ENCODE assay signal across 21 cellular contexts in the genomic region with DNA sequence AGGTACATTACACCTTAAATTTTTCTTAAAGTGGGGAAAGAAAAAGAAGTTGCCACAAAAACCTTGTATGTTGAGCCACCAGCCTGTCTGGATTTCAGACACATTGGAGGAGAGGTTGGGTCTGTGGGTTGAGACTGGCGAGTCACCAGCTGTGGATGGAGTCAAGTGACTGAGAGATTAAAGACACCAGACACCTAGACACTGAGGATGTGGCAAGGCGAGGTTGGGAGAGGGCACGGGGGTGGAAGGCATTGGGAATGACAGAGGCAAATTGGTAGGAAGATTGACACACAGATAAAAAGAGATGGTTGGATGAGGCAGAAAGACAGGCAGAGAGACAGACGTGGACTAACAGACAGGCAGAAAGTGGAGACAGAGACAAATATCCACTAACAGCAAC. TPM values are rescaled to one million over a fixed set of nuclear protein-coding genes. Genes with fewer than 3 reads are reported as not detected.
"Had no signal": no experiment of that assay in that cellular context is flagged by ENCODE, and none has a peak within 500 bp of the region (broad histone marks: within the 10 kb centered on the region; RNA-seq: fewer than 3 reads in every experiment).

No MANE protein-coding gene starts in this region.

- ATAC-seq: activated CD4-positive, CD25-positive, alpha-beta regulatory T cell treated with anti-CD3 and anti-CD28 coated beads, Interleukin-2, amount 50 U/mL, for 24 hours; activated CD8-positive, alpha-beta T cell treated with anti-CD3 and anti-CD28 coated beads, Interleukin-2, amount 10 ng/mL, durations not matched to agents 7 days and 5 days; left lung had no signal

- H3K27ac ChIP-seq: adrenal gland, esophagus squamous epithelium, left lung, thyroid gland had no signal

- H3K4me1 Mint-ChIP-seq: activated CD4-positive, alpha-beta T cell treated with anti-CD3 and anti-CD28 coated beads, Interleukin-2, amount 10 ng/mL, durations not matched to agents 7 days and 5 days; nephron had no signal

- H3K36me3 Mint-ChIP-seq: activated naive CD4-positive, alpha-beta T cell treated with anti-CD3 and anti-CD28 coated beads, Interleukin-2, amount 50 U/mL, for 24 hours had no signal

- H3K4me3 Mint-ChIP-seq: activated CD4-positive, alpha-beta T cell treated with anti-CD3 and anti-CD28 coated beads, Interleukin-2, amount 10 ng/mL, durations not matched to agents 7 days and 5 days; activated CD8-positive, alpha-beta T cell treated with anti-CD3 and anti-CD28 coated beads, Interleukin-2, amount 10 ng/mL, durations not matched to agents 7 days and 5 days; activated naive CD4-positive, alpha-beta T cell treated with anti-CD3 and anti-CD28 coated beads, Interleukin-2, amount 50 U/mL, for 24 hours; nephron had no signal

- H3K9me3 Mint-ChIP-seq: activated CD4-positive, alpha-beta T cell treated with anti-CD3 and anti-CD28 coated beads, Interleukin-2, amount 10 ng/mL, durations not matched to agents 7 days and 5 days; activated naive CD4-positive, alpha-beta T cell treated with anti-CD3 and anti-CD28 coated beads, Interleukin-2, amount 50 U/mL, for 24 hours; nephron had no signal

- FAIRE-seq: endothelial cell of umbilical vein had no signal

- H3K36me3 ChIP-seq: adrenal gland, esophagus squamous epithelium, left lung, thyroid gland had no signal

- H3K27me3 ChIP-seq: adrenal gland, esophagus squamous epithelium, left lung, thyroid gland had no signal

- H3K27me3 Mint-ChIP-seq: activated naive CD4-positive, alpha-beta T cell treated with anti-CD3 and anti-CD28 coated beads, Interleukin-2, amount 50 U/mL, for 24 hours had no signal

- H3K4me3 ChIP-seq: adrenal gland, esophagus squamous epithelium, left lung, thyroid gland had no signal

- H3K27ac Mint-ChIP-seq: activated CD4-positive, alpha-beta T cell treated with anti-CD3 and anti-CD28 coated beads, Interleukin-2, amount 10 ng/mL, durations not matched to agents 7 days and 5 days; activated CD8-positive, alpha-beta T cell treated with anti-CD3 and anti-CD28 coated beads, Interleukin-2, amount 10 ng/mL, durations not matched to agents 7 days and 5 days; activated naive CD4-positive, alpha-beta T cell treated with anti-CD3 and anti-CD28 coated beads, Interleukin-2, amount 50 U/mL, for 24 hours; nephron had no signal

- DNase-seq: activated CD4-positive, alpha-beta T cell treated with anti-CD3 and anti-CD28 coated beads, Interleukin-2, amount 10 ng/mL, durations not matched to agents 7 days and 5 days; activated CD8-positive, alpha-beta memory T cell treated with anti-CD3 and anti-CD28 coated beads, Interleukin-2, amount 50 U/mL, for 48 hours; activated CD8-positive, alpha-beta T cell treated with anti-CD3 and anti-CD28 coated beads, Interleukin-2, amount 10 ng/mL, durations not matched to agents 7 days and 5 days; activated gamma-delta T cell; effector CD8-positive, alpha-beta T cell; esophagus squamous epithelium; hypothalamus; nucleus accumbens; retina; stimulated activated CD4-positive, alpha-beta T cell treated with anti-CD3 and anti-CD28 coated beads, Interleukin-12 subunit alpha, Interleukin-12 subunit beta, amount 100 ng/mL, for 4 hours; stimulated activated CD4-positive, alpha-beta T cell treated with anti-CD3 and anti-CD28 coated beads, Interleukin-1b, Interleukin-23, amount 100 ng/mL, for 48 hours; stimulated activated CD8-positive, alpha-beta memory T cell treated with anti-CD3 and anti-CD28 coated beads, Interleukin-4, amount 100 ng/mL, for 48 hours; stimulated activated naive CD4-positive, alpha-beta T cell; thyroid gland had no signal

- H3K4me1 ChIP-seq: adrenal gland, esophagus squamous epithelium, left lung, thyroid gland had no signal

- H3K9me3 ChIP-seq: adrenal gland, esophagus squamous epithelium, left lung, thyroid gland had no signal

RNA-seq across cellular contexts. Expression of a gene that starts 49.6 kb away (rescaled TPM):
- total RNA-seq: activated CD4-positive, alpha-beta T cell treated with anti-CD3 and anti-CD28 coated beads, Interleukin-2, amount 10 ng/mL, durations not matched to agents 7 days and 5 days; activated CD8-positive, alpha-beta T cell treated with anti-CD3 and anti-CD28 coated beads, Interleukin-2, amount 10 ng/mL, durations not matched to agents 7 days and 5 days; T-helper 1 cell treated with Interleukin-12 subunit alpha and Interleukin-12 subunit beta and Interleukin-4 antibody, amounts not matched to agents 30 ng/mL and 1 ng/mL, for 36 hours had no signal
